27 cellular contexts compared by ENCODE assay signal in genomic region chr7:27092753-27093097, GRCh38. TPM values are rescaled to one million over a fixed set of nuclear protein-coding genes. Genes with fewer than 3 reads are reported as not detected.
"Had no signal": no experiment of that assay in that cellular context is flagged by ENCODE, and none has a peak within 500 bp of the region (broad histone marks: within the 10 kb centered on the region; RNA-seq: fewer than 3 reads in every experiment).

No MANE protein-coding gene starts in this region.

- H3K36me3 ChIP-seq: adrenal gland, MG63, SJSA1 had no signal

- DNase-seq: activated CD4-positive, alpha-beta memory T cell treated with anti-CD3 and anti-CD28 coated beads, Interleukin-2, amount 10 ng/mL, durations not matched to agents 7 days and 5 days; activated CD4-positive, alpha-beta T cell treated with anti-CD3 and anti-CD28 coated beads for 36 hours; activated CD4-positive, alpha-beta T cell treated with anti-CD3 and anti-CD28 coated beads, Interleukin-2, amount 50 U/mL, for 1 hour; activated gamma-delta T cell treated with Interleukin-2 at 50 U/mL for 16 hours; activated naive CD4-positive, alpha-beta T cell treated with anti-CD3 and anti-CD28 coated beads, Interleukin-2, amount 10 ng/mL, durations not matched to agents 7 days and 5 days; activated naive CD8-positive, alpha-beta T cell treated with anti-CD3 and anti-CD28 coated beads, Interleukin-2, amount 10 ng/mL, durations not matched to agents 7 days and 5 days; activated T-cell treated with anti-CD3 and anti-CD28 coated beads for 4 hours; activated T-cell treated with anti-CD3 and anti-CD28 coated beads, Interleukin-2, amount 50 U/mL, for 48 hours; adrenal gland; anterior cingulate cortex; caudate nucleus; MG63; NCI-H1105; NCI-H1436; NCI-H1694 treated with DMSO at 0.1 percent for 48 hours; NCI-H2029 treated with DMSO at 0.1 percent for 48 hours; NCI-H446; NCI-H524; SHP77; SW 1271 had no signal

- H3K36me3 Mint-ChIP-seq: activated naive CD4-positive, alpha-beta T cell treated with anti-CD3 and anti-CD28 coated beads, Interleukin-2, amount 10 ng/mL, durations not matched to agents 7 days and 5 days; activated naive CD8-positive, alpha-beta T cell treated with anti-CD3 and anti-CD28 coated beads, Interleukin-2, amount 10 ng/mL, durations not matched to agents 7 days and 5 days had no signal

- H3K4me2 ChIP-seq: KMS-11 had no signal

- H3K9ac ChIP-seq: KMS-11 had no signal

- H3K4me3 Mint-ChIP-seq: activated CD4-positive, alpha-beta memory T cell treated with anti-CD3 and anti-CD28 coated beads, Interleukin-2, amount 10 ng/mL, durations not matched to agents 7 days and 5 days; activated CD4-positive, alpha-beta T cell treated with anti-CD3 and anti-CD28 coated beads for 36 hours; activated naive CD4-positive, alpha-beta T cell treated with anti-CD3 and anti-CD28 coated beads, Interleukin-2, amount 10 ng/mL, durations not matched to agents 7 days and 5 days; activated naive CD8-positive, alpha-beta T cell treated with anti-CD3 and anti-CD28 coated beads, Interleukin-2, amount 10 ng/mL, durations not matched to agents 7 days and 5 days; activated T-helper 17 cell treated with anti-CD3 and anti-CD28 coated beads, Interleukin-2, amount 50 U/mL, for 72 hours had no signal

- H3K27ac Mint-ChIP-seq: activated CD4-positive, alpha-beta memory T cell treated with anti-CD3 and anti-CD28 coated beads, Interleukin-2, amount 10 ng/mL, durations not matched to agents 7 days and 5 days; activated CD4-positive, alpha-beta T cell treated with anti-CD3 and anti-CD28 coated beads for 36 hours; activated naive CD4-positive, alpha-beta T cell treated with anti-CD3 and anti-CD28 coated beads, Interleukin-2, amount 10 ng/mL, durations not matched to agents 7 days and 5 days; activated naive CD8-positive, alpha-beta T cell treated with anti-CD3 and anti-CD28 coated beads, Interleukin-2, amount 10 ng/mL, durations not matched to agents 7 days and 5 days; activated T-helper 17 cell treated with anti-CD3 and anti-CD28 coated beads, Interleukin-2, amount 50 U/mL, for 72 hours; T-helper 2 cell treated with Interferon-gamma antibody and Interleukin-4, amounts not matched to agents 5 μg/mL and 100 μg/mL, for 36 hours had no signal

- H3K27ac ChIP-seq: adrenal gland, KMS-11, SJSA1 had no signal

- H3K27me3 ChIP-seq: MG63, SJSA1 had no signal

- H3K4me3 ChIP-seq: adrenal gland, MG63, SJSA1 had no signal

- H3K9me3 Mint-ChIP-seq: activated CD4-positive, alpha-beta memory T cell treated with anti-CD3 and anti-CD28 coated beads, Interleukin-2, amount 10 ng/mL, durations not matched to agents 7 days and 5 days; activated naive CD4-positive, alpha-beta T cell treated with anti-CD3 and anti-CD28 coated beads, Interleukin-2, amount 10 ng/mL, durations not matched to agents 7 days and 5 days; activated naive CD8-positive, alpha-beta T cell treated with anti-CD3 and anti-CD28 coated beads, Interleukin-2, amount 10 ng/mL, durations not matched to agents 7 days and 5 days; activated T-helper 17 cell treated with anti-CD3 and anti-CD28 coated beads, Interleukin-2, amount 50 U/mL, for 72 hours; T-helper 2 cell treated with Interferon-gamma antibody and Interleukin-4, amounts not matched to agents 5 μg/mL and 100 μg/mL, for 36 hours had no signal

- ATAC-seq: activated CD4-positive, alpha-beta T cell treated with anti-CD3 and anti-CD28 coated beads for 36 hours; activated T-helper 17 cell treated with anti-CD3 and anti-CD28 coated beads, Interleukin-2, amount 50 U/mL, for 72 hours; SK-N-SH treated with all-trans-retinoic acid at 6 μM for 48 hours had no signal

- H3K9me3 ChIP-seq: adrenal gland, MG63, SJSA1 had no signal

RNA-seq across cellular contexts. Expression of gene HOXA2, which starts 9.8 kb away (rescaled TPM):
- total RNA-seq: activated CD4-positive, alpha-beta memory T cell treated with anti-CD3 and anti-CD28 coated beads, Interleukin-2, amount 10 ng/mL, durations not matched to agents 7 days and 5 days; activated CD4-positive, alpha-beta T cell treated with anti-CD3 and anti-CD28 coated beads for 36 hours; activated CD8-positive, alpha-beta memory T cell treated with anti-CD3 and anti-CD28 coated beads for 36 hours; activated naive CD8-positive, alpha-beta T cell treated with anti-CD3 and anti-CD28 coated beads, Interleukin-2, amount 10 ng/mL, durations not matched to agents 7 days and 5 days; activated T-helper 17 cell treated with anti-CD3 and anti-CD28 coated beads, Interleukin-2, amount 50 U/mL, for 72 hours; T-helper 1 cell treated with Interleukin-12 subunit alpha and Interleukin-12 subunit beta and Interleukin-4 antibody, amounts not matched to agents 30 ng/mL and 1 ng/mL, for 36 hours had no signal

RNA-seq across cellular contexts. Expression of gene HOXA5, which starts 50.8 kb away (rescaled TPM):
- total RNA-seq: activated CD4-positive, alpha-beta memory T cell treated with anti-CD3 and anti-CD28 coated beads, Interleukin-2, amount 10 ng/mL, durations not matched to agents 7 days and 5 days; activated CD4-positive, alpha-beta T cell treated with anti-CD3 and anti-CD28 coated beads for 36 hours; activated CD8-positive, alpha-beta memory T cell treated with anti-CD3 and anti-CD28 coated beads for 36 hours; activated naive CD8-positive, alpha-beta T cell treated with anti-CD3 and anti-CD28 coated beads, Interleukin-2, amount 10 ng/mL, durations not matched to agents 7 days and 5 days; activated T-helper 17 cell treated with anti-CD3 and anti-CD28 coated beads, Interleukin-2, amount 50 U/mL, for 72 hours; T-helper 1 cell treated with Interleukin-12 subunit alpha and Interleukin-12 subunit beta and Interleukin-4 antibody, amounts not matched to agents 30 ng/mL and 1 ng/mL, for 36 hours had no signal

RNA-seq across cellular contexts. Expression of gene HOXA6, which starts 54.8 kb away (rescaled TPM):
- total RNA-seq: activated CD4-positive, alpha-beta memory T cell treated with anti-CD3 and anti-CD28 coated beads, Interleukin-2, amount 10 ng/mL, durations not matched to agents 7 days and 5 days; activated CD4-positive, alpha-beta T cell treated with anti-CD3 and anti-CD28 coated beads for 36 hours; activated CD8-positive, alpha-beta memory T cell treated with anti-CD3 and anti-CD28 coated beads for 36 hours; activated naive CD8-positive, alpha-beta T cell treated with anti-CD3 and anti-CD28 coated beads, Interleukin-2, amount 10 ng/mL, durations not matched to agents 7 days and 5 days; activated T-helper 17 cell treated with anti-CD3 and anti-CD28 coated beads, Interleukin-2, amount 50 U/mL, for 72 hours; T-helper 1 cell treated with Interleukin-12 subunit alpha and Interleukin-12 subunit beta and Interleukin-4 antibody, amounts not matched to agents 30 ng/mL and 1 ng/mL, for 36 hours had no signal
